In genomic region chr18:79068299-79068945, GRCh38 we compare ENCODE assay signal across 8 cellular contexts. TPM values are rescaled to one million over a fixed set of nuclear protein-coding genes. Genes with fewer than 3 reads are reported as not detected.
A peak's percentile ranks its signal among the peaks of the same experiment; 100 is the strongest.
DNase-seq lines count a peak whose midpoint lies in the region; ATAC-seq and TF ChIP-seq lines count a peak whose summit lies in the region.

No MANE protein-coding gene starts in this region.

- H3K27ac Mint-ChIP-seq in natural killer cell, result peak overlapping the region; percentile 85 to 94

- peaks cover 30 to 52% of the 10 kb centered on the region in 2 donors for H3K4me1 Mint-ChIP-seq in natural killer cell

- TF ChIP-seq CTCF in GM10248 (IDR thresholded peaks at IDR 0.05; ENCODE audit: control extremely low read depth, extremely low read depth, low read depth, missing control alignments), result no peak
- TF ChIP-seq CTCF in natural killer cell (IDR thresholded peaks at IDR 0.05), result no peak

- H3K4me3 Mint-ChIP-seq in natural killer cell, result peak overlapping the region; percentile 55

- H3K27me3 Mint-ChIP-seq in natural killer cell (ENCODE audit: low read depth in 2 of 2), result peaks cover 0 to 19% of the 10 kb centered on the region in 2 donors

- POLR2A ChIA-PET in GM10248 (lab: Yijun Ruan, JAX), result interaction anchor here (0.6 kb wide), 1 partner anchor 10 kb away, joined by 6 read pairs; no protein-coding TSS in a partner anchor

- CTCF ChIA-PET in GM10248 (lab: Yijun Ruan, JAX), result no interaction called here

- H3K36me3 Mint-ChIP-seq in natural killer cell, result no peaks in the 10 kb centered on the region

- ATAC-seq in HG02678 (IDR thresholded peaks at IDR 0.05; ENCODE audit: unreplicated experiment) (peak; percentile 36), natural killer cell (peak in 1 of 3 donors; percentile 35)

- intact Hi-C loops in natural killer cell (cut with micrococcal nuclease), result loop anchor here (2.0 to 10.0 kb wide), 8 partner anchors 69 to 614 kb away; no protein-coding TSS in a partner anchor

- DNase-seq in GM10248 (ENCODE audit: extremely low spot score), result peak; percentile 10
- peak; percentile 9 for DNase-seq in RPMI8226
- peak; percentile 26 for DNase-seq in effector CD4-positive, alpha-beta T cell
- DNase-seq in natural killer cell, result no peak
- no peak for DNase-seq in cortex of kidney (lab: John Stamatoyannopoulos, UW)
- DNase-seq in NCI-H1694 (lab: John Stamatoyannopoulos, UW), result no peak
- no peak for DNase-seq in NCI-H2171 (lab: John Stamatoyannopoulos, UW)

- H3K9me3 Mint-ChIP-seq in natural killer cell, result peaks cover 21 to 23% of the 10 kb centered on the region in 2 donors

RNA-seq across cellular contexts. Expression of gene ATP9B, which starts 0.8 kb away (rescaled TPM):
- total RNA-seq in natural killer cell, result 10 to 100 TPM; 66.0 to 78.9 (median 68.0) TPM

Comparison
In these comparisons a context has a peak if more than half of its experiments do, and no peak if none do; other contexts are left out.
1. DNase-seq: peak in GM10248 (single experiment), RPMI8226 (single experiment) and effector CD4-positive, alpha-beta T cell (single experiment); none in natural killer cell (single experiment), cortex of kidney (single experiment), NCI-H1694 (single experiment) and NCI-H2171 (single experiment).